In the genomic region with DNA sequence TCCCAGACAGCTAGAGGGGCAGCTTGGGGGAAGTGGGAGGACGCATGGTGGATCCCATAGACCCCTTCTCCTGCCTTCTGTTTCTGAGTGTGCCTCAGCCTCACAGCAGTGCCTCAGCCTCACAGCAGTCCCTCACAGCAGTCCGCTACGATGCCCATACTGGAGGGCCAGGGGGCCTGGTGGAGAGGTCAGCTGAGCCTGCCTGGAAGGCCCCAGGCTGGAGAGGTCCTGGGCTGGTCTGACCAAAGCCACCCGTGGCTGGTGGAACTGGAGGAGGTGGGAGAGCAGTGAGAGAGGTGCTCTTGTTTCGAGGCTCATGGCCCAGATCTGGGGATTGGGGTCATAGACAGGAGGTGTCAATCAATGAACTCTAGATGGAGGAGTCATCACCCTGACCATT, we compare ENCODE assay signal across 39 cellular contexts. TPM values are rescaled to one million over a fixed set of nuclear protein-coding genes. Genes with fewer than 3 reads are reported as not detected.
"Had no signal": no experiment of that assay in that cellular context is flagged by ENCODE, and none has a peak within 500 bp of the region (broad histone marks: within the 10 kb centered on the region; RNA-seq: fewer than 3 reads in every experiment).

No MANE protein-coding gene starts in this region.

- H3K27ac Mint-ChIP-seq: activated B cell treated with CpG ODN at 0.5 μM for 24 hours; activated CD4-positive, alpha-beta memory T cell treated with anti-CD3 and anti-CD28 coated beads for 36 hours; activated CD4-positive, alpha-beta T cell treated with anti-CD3 and anti-CD28 coated beads, Interleukin-2, amount 10 ng/mL, durations not matched to agents 24 days and 14 days; activated CD8-positive, alpha-beta T cell treated with anti-CD3 and anti-CD28 coated beads for 36 hours; activated naive CD4-positive, alpha-beta T cell treated with anti-CD3 and anti-CD28 coated beads for 36 hours; activated naive CD4-positive, alpha-beta T cell treated with anti-CD3 and anti-CD28 coated beads, Interleukin-2, amount 50 U/mL, for 72 hours; activated naive CD8-positive, alpha-beta T cell treated with anti-CD3 and anti-CD28 coated beads for 36 hours; activated T-cell treated with anti-CD3 and anti-CD28 coated beads, Interleukin-2, amount 50 U/mL, for 72 hours; activated T-helper 1 cell treated with anti-CD3 and anti-CD28 coated beads, Interleukin-12 subunit alpha, Interleukin-12 subunit beta, Interleukin-2, Interleukin-4 antibody, amounts not matched to agents 30 ng/mL and 10 ng/mL and 1 ng/mL, durations not matched to agents 14 hours and 24 hours and 36 hours; activated T-helper 17 cell treated with anti-CD3 and anti-CD28 coated beads, Interleukin-2, amount 50 U/mL, for 72 hours; T-helper 1 cell treated with Interleukin-12 subunit alpha and Interleukin-12 subunit beta and Interleukin-4 antibody, amounts not matched to agents 30 μg/mL and 1 μg/mL, for 36 hours; T-helper 2 cell treated with Interferon-gamma antibody and Interleukin-4, amounts not matched to agents 5 μg/mL and 100 μg/mL, for 36 hours had no signal

- H3K4me1 Mint-ChIP-seq: activated B cell treated with CpG ODN at 0.5 μM for 24 hours; activated CD4-positive, alpha-beta T cell treated with anti-CD3 and anti-CD28 coated beads, Interleukin-2, amount 10 ng/mL, durations not matched to agents 24 days and 14 days; activated naive CD8-positive, alpha-beta T cell treated with anti-CD3 and anti-CD28 coated beads for 36 hours; activated T-helper 17 cell treated with anti-CD3 and anti-CD28 coated beads, Interleukin-2, amount 50 U/mL, for 72 hours had no signal

- H3K9me3 ChIP-seq: adrenal gland, body of pancreas, breast epithelium had no signal

- H3K4me3 ChIP-seq: adrenal gland, body of pancreas, breast epithelium had no signal

- DNase-seq: activated B cell treated with CpG ODN at 0.5 μM for 24 hours; activated CD4-positive, alpha-beta memory T cell treated with anti-CD3 and anti-CD28 coated beads for 36 hours; activated CD4-positive, alpha-beta T cell treated with anti-CD3 and anti-CD28 coated beads for 4 hours; activated CD4-positive, alpha-beta T cell treated with anti-CD3 and anti-CD28 coated beads, Interleukin-2, amount 10 ng/mL, durations not matched to agents 24 days and 14 days; activated CD4-positive, alpha-beta T cell treated with anti-CD3 and anti-CD28 coated beads, Interleukin-2, amount 50 U/mL, for 1 hour; activated CD4-positive, alpha-beta T cell treated with anti-CD3 and anti-CD28 coated beads, Interleukin-2, amount 50 U/mL, for 4 hours; activated CD4-positive, CD25-positive, alpha-beta regulatory T cell treated with anti-CD3 and anti-CD28 coated beads, Interleukin-2, amount 50 U/mL, for 72 hours; activated CD8-positive, alpha-beta memory T cell treated with anti-CD3 and anti-CD28 coated beads, Interleukin-2, amount 50 U/mL, for 4 hours; activated CD8-positive, alpha-beta T cell treated with anti-CD3 and anti-CD28 coated beads for 36 hours; activated effector memory CD4-positive, alpha-beta T cell treated with anti-CD3 and anti-CD28 coated beads, Interleukin-2, amount 50 U/mL, for 16 hours; activated gamma-delta T cell treated with Interleukin-2 at 50 U/mL for 16 hours; activated naive CD4-positive, alpha-beta T cell; activated naive CD4-positive, alpha-beta T cell treated with anti-CD3 and anti-CD28 coated beads for 36 hours; activated naive CD4-positive, alpha-beta T cell treated with anti-CD3 and anti-CD28 coated beads, Interleukin-2, amount 50 U/mL, for 16 hours; activated naive CD8-positive, alpha-beta T cell treated with anti-CD3 and anti-CD28 coated beads for 36 hours; activated T-cell treated with anti-CD3 and anti-CD28 coated beads for 4 hours; activated T-cell treated with anti-CD3 and anti-CD28 coated beads, Interleukin-2, amount 50 U/mL, for 1 hour; activated T-cell treated with anti-CD3 and anti-CD28 coated beads, Interleukin-2, amount 50 U/mL, for 4 hours; activated T-cell treated with anti-CD3 and anti-CD28 coated beads, Interleukin-2, amount 50 U/mL, for 72 hours; adrenal gland; amniotic stem cell; aorta; body of pancreas; brain microvascular endothelial cell; central memory CD4-positive, alpha-beta T cell; T-helper 1 cell; T-helper 2 cell; T-helper 9 cell had no signal

- FAIRE-seq: astrocyte, TTC549 had no signal

- H3K36me3 ChIP-seq: adrenal gland, brain microvascular endothelial cell, breast epithelium had no signal

- ATAC-seq: activated CD8-positive, alpha-beta T cell treated with anti-CD3 and anti-CD28 coated beads for 36 hours; activated naive CD4-positive, alpha-beta T cell treated with anti-CD3 and anti-CD28 coated beads, Interleukin-2, amount 50 U/mL, for 72 hours; activated T-cell treated with anti-CD3 and anti-CD28 coated beads, Interleukin-2, amount 50 U/mL, for 4 hours; activated T-cell treated with anti-CD3 and anti-CD28 coated beads, Interleukin-2, amount 50 U/mL, for 72 hours; activated T-helper 17 cell treated with anti-CD3 and anti-CD28 coated beads, Interleukin-2, amount 50 U/mL, for 72 hours; body of pancreas had no signal

- H3K27ac ChIP-seq: adrenal gland, body of pancreas, brain microvascular endothelial cell, breast epithelium, VCaP had no signal

- H3K4me1 ChIP-seq: adrenal gland, body of pancreas, breast epithelium had no signal

- H3K9me3 Mint-ChIP-seq: activated B cell treated with CpG ODN at 0.5 μM for 24 hours; activated CD4-positive, alpha-beta memory T cell treated with anti-CD3 and anti-CD28 coated beads for 36 hours; activated CD4-positive, alpha-beta T cell treated with anti-CD3 and anti-CD28 coated beads, Interleukin-2, amount 10 ng/mL, durations not matched to agents 24 days and 14 days; activated CD8-positive, alpha-beta T cell treated with anti-CD3 and anti-CD28 coated beads for 36 hours; activated naive CD4-positive, alpha-beta T cell treated with anti-CD3 and anti-CD28 coated beads for 36 hours; activated naive CD4-positive, alpha-beta T cell treated with anti-CD3 and anti-CD28 coated beads, Interleukin-2, amount 50 U/mL, for 72 hours; activated naive CD8-positive, alpha-beta T cell treated with anti-CD3 and anti-CD28 coated beads for 36 hours; activated T-cell treated with anti-CD3 and anti-CD28 coated beads, Interleukin-2, amount 50 U/mL, for 4 hours; activated T-cell treated with anti-CD3 and anti-CD28 coated beads, Interleukin-2, amount 50 U/mL, for 72 hours; activated T-helper 1 cell treated with anti-CD3 and anti-CD28 coated beads, Interleukin-12 subunit alpha, Interleukin-12 subunit beta, Interleukin-2, Interleukin-4 antibody, amounts not matched to agents 30 ng/mL and 10 ng/mL and 1 ng/mL, durations not matched to agents 14 hours and 24 hours and 36 hours; activated T-helper 17 cell treated with anti-CD3 and anti-CD28 coated beads, Interleukin-2, amount 50 U/mL, for 72 hours; T-helper 1 cell treated with Interleukin-12 subunit alpha and Interleukin-12 subunit beta and Interleukin-4 antibody, amounts not matched to agents 30 μg/mL and 1 μg/mL, for 36 hours; T-helper 2 cell treated with Interferon-gamma antibody and Interleukin-4, amounts not matched to agents 5 μg/mL and 100 μg/mL, for 36 hours had no signal

- H3K36me3 Mint-ChIP-seq: activated CD4-positive, alpha-beta memory T cell treated with anti-CD3 and anti-CD28 coated beads for 36 hours; activated naive CD4-positive, alpha-beta T cell treated with anti-CD3 and anti-CD28 coated beads, Interleukin-2, amount 50 U/mL, for 72 hours; activated naive CD8-positive, alpha-beta T cell treated with anti-CD3 and anti-CD28 coated beads for 36 hours had no signal

- H3K4me3 Mint-ChIP-seq: activated B cell treated with CpG ODN at 0.5 μM for 24 hours; activated CD4-positive, alpha-beta memory T cell treated with anti-CD3 and anti-CD28 coated beads for 36 hours; activated CD4-positive, alpha-beta T cell treated with anti-CD3 and anti-CD28 coated beads, Interleukin-2, amount 10 ng/mL, durations not matched to agents 24 days and 14 days; activated CD8-positive, alpha-beta T cell treated with anti-CD3 and anti-CD28 coated beads for 36 hours; activated naive CD4-positive, alpha-beta T cell treated with anti-CD3 and anti-CD28 coated beads for 36 hours; activated naive CD8-positive, alpha-beta T cell treated with anti-CD3 and anti-CD28 coated beads for 36 hours; activated T-cell treated with anti-CD3 and anti-CD28 coated beads, Interleukin-2, amount 50 U/mL, for 4 hours; activated T-cell treated with anti-CD3 and anti-CD28 coated beads, Interleukin-2, amount 50 U/mL, for 72 hours; activated T-helper 1 cell treated with anti-CD3 and anti-CD28 coated beads, Interleukin-12 subunit alpha, Interleukin-12 subunit beta, Interleukin-2, Interleukin-4 antibody, amounts not matched to agents 30 ng/mL and 10 ng/mL and 1 ng/mL, durations not matched to agents 14 hours and 24 hours and 36 hours; activated T-helper 17 cell treated with anti-CD3 and anti-CD28 coated beads, Interleukin-2, amount 50 U/mL, for 72 hours; T-helper 1 cell treated with Interleukin-12 subunit alpha and Interleukin-12 subunit beta and Interleukin-4 antibody, amounts not matched to agents 30 μg/mL and 1 μg/mL, for 36 hours; T-helper 2 cell treated with Interferon-gamma antibody and Interleukin-4, amounts not matched to agents 5 μg/mL and 100 μg/mL, for 36 hours had no signal

RNA-seq across cellular contexts. Expression of a gene that starts 16.0 kb away (rescaled TPM):
- total RNA-seq: activated B cell treated with CpG ODN at 0.5 μM for 24 hours; activated CD4-positive, alpha-beta memory T cell treated with anti-CD3 and anti-CD28 coated beads for 36 hours; activated CD4-positive, alpha-beta T cell treated with anti-CD3 and anti-CD28 coated beads, Interleukin-2, amount 10 ng/mL, durations not matched to agents 24 days and 14 days; activated CD8-positive, alpha-beta memory T cell treated with anti-CD3 and anti-CD28 coated beads for 36 hours; activated CD8-positive, alpha-beta T cell treated with anti-CD3 and anti-CD28 coated beads for 36 hours; activated naive CD4-positive, alpha-beta T cell treated with anti-CD3 and anti-CD28 coated beads for 36 hours; activated naive CD4-positive, alpha-beta T cell treated with anti-CD3 and anti-CD28 coated beads, Interleukin-2, amount 50 U/mL, for 72 hours; activated naive CD8-positive, alpha-beta T cell treated with anti-CD3 and anti-CD28 coated beads for 36 hours; activated T-cell treated with anti-CD3 and anti-CD28 coated beads, Interleukin-2, amount 50 U/mL, for 4 hours; activated T-cell treated with anti-CD3 and anti-CD28 coated beads, Interleukin-2, amount 50 U/mL, for 72 hours; activated T-helper 1 cell treated with anti-CD3 and anti-CD28 coated beads, Interleukin-12 subunit alpha, Interleukin-12 subunit beta, Interleukin-2, Interleukin-4 antibody, amounts not matched to agents 30 ng/mL and 10 ng/mL and 1 ng/mL, durations not matched to agents 14 hours and 24 hours and 36 hours; activated T-helper 17 cell treated with anti-CD3 and anti-CD28 coated beads, Interleukin-2, amount 50 U/mL, for 72 hours; astrocyte; cardiac septum had no signal

RNA-seq across cellular contexts. Expression of a gene that starts 41.6 kb away (rescaled TPM):
- total RNA-seq: body of pancreas had no signal
